ENCODE assay signal across 9 cellular contexts in genomic region chr3:129934234-129935123, GRCh38. TPM values are rescaled to one million over a fixed set of nuclear protein-coding genes. Genes with fewer than 3 reads are reported as not detected.
DNase-seq lines count a peak whose midpoint lies in the region; ATAC-seq and TF ChIP-seq lines count a peak whose summit lies in the region.
"Had no signal": no experiment of that assay in that cellular context is flagged by ENCODE, and none has a peak within 500 bp of the region (broad histone marks: within the 10 kb centered on the region; RNA-seq: fewer than 3 reads in every experiment).

No MANE protein-coding gene starts in this region.

- peak overlapping the region; percentile 52 for H3K4me2 ChIP-seq in PC-9

- peaks cover 12% of the 10 kb centered on the region for H3K9me3 Mint-ChIP-seq in CD8-positive, alpha-beta T cell
- H3K9me3 Mint-ChIP-seq in brain: peaks cover 7 to 12% (median 8%) of the 10 kb centered on the region in 5 experiments

- no peak overlapping the region for H3K27ac Mint-ChIP-seq in CD8-positive, alpha-beta T cell
- H3K27ac Mint-ChIP-seq in brain: no peak overlapping the region
- H3K27ac Mint-ChIP-seq: T-helper 1 cell treated with Interleukin-12 subunit alpha and Interleukin-12 subunit beta and Interleukin-4 antibody, amounts not matched to agents 30 μg/mL and 1 μg/mL, for 36 hours had no signal

- H3K27me3 Mint-ChIP-seq in CD8-positive, alpha-beta T cell (ENCODE audit: low read depth): peaks cover 3% of the 10 kb centered on the region
- no peaks in the 10 kb centered on the region for H3K27me3 Mint-ChIP-seq in brain

- ATAC-seq in CD8-positive, alpha-beta T cell: peak; percentile 62
- ATAC-seq in HG02642 (IDR thresholded peaks at IDR 0.05; ENCODE audit: poor library complexity, unreplicated experiment): no peak

- POLR2A ChIA-PET in CD8-positive, alpha-beta T cell (lab: Charles Lee): no interaction called here
- POLR2A ChIA-PET in PC-9 (lab: Charles Lee; ENCODE audit: unreplicated experiment): no interaction called here

- peak; percentile 85 for TF ChIP-seq CTCF in CD8-positive, alpha-beta T cell (IDR thresholded peaks at IDR 0.05)
- TF ChIP-seq CTCF in PC-9 (conservative IDR thresholded peaks at IDR 0.05) (peak; percentile 98), brain (conservative IDR thresholded peaks at IDR 0.05) (peak; percentile 96 to 97)

- peak in 6 of 7 experiments; percentile 5 to 58 (median 33) for DNase-seq in CD8-positive, alpha-beta T cell
- DNase-seq in H7 (peak; percentile 82), PC-9 (peak in 1 of 2 experiments; percentile 26), kidney glomerular epithelial cell (lab: John Stamatoyannopoulos, UW) (peak; percentile 29), mesenteric fat pad (ENCODE audit: low spot score) (no peak)
- DNase-seq in stimulated activated CD8-positive, alpha-beta memory T cell treated with anti-CD3 and anti-CD28 coated beads, Interleukin-4, amount 100 ng/mL, for 24 hours (ENCODE audit: low read depth): peak; percentile 4

- no peaks in the 10 kb centered on the region for H3K27me3 ChIP-seq in CD8-positive, alpha-beta T cell (ENCODE audit: insufficient read depth, low read length)
- H3K27me3 ChIP-seq in H7 (ENCODE audit: control insufficient read depth, insufficient read depth, low read length): peaks cover 4% of the 10 kb centered on the region; the same call in 1 of the 2 replicates
- no peaks in the 10 kb centered on the region for H3K27me3 ChIP-seq in PC-9 (ENCODE audit: insufficient read depth, low read depth)

- no peak overlapping the region for H2AFZ ChIP-seq in PC-9

- peaks cover 8% of the 10 kb centered on the region for H3K4me1 Mint-ChIP-seq in CD8-positive, alpha-beta T cell (ENCODE audit: low read depth)
- H3K4me1 Mint-ChIP-seq in brain: peaks cover 19% of the 10 kb centered on the region

- no peaks in the 10 kb centered on the region for H4K20me1 ChIP-seq in PC-9 (ENCODE audit: insufficient read depth)

- H3K79me2 ChIP-seq in PC-9 (ENCODE audit: low read depth): no peaks in the 10 kb centered on the region

- H3K36me3 ChIP-seq in CD8-positive, alpha-beta T cell (ENCODE audit: insufficient read depth, low read length): no peaks in the 10 kb centered on the region
- H3K36me3 ChIP-seq in H7 (replicated peaks; ENCODE audit: control insufficient read depth, insufficient read depth, low read length) (no peaks in the 10 kb centered on the region), PC-9 (ENCODE audit: low read depth) (no peaks in the 10 kb centered on the region)

- H3K4me3 ChIP-seq in CD8-positive, alpha-beta T cell (ENCODE audit: low read depth, low read length): no peak overlapping the region
- H3K4me3 ChIP-seq in H7 (ENCODE audit: insufficient read depth, low read depth, low read length) (no peak overlapping the region), PC-9 (no peak overlapping the region)

- H3K4me3 Mint-ChIP-seq in CD8-positive, alpha-beta T cell: no peak overlapping the region
- H3K4me3 Mint-ChIP-seq in brain: peak overlapping the region in 1 of 5 experiments; percentile 18
- H3K4me3 Mint-ChIP-seq: T-helper 1 cell treated with Interleukin-12 subunit alpha and Interleukin-12 subunit beta and Interleukin-4 antibody, amounts not matched to agents 30 μg/mL and 1 μg/mL, for 36 hours had no signal

- no peak overlapping the region for H3K27ac ChIP-seq in CD8-positive, alpha-beta T cell (ENCODE audit: low read depth, low read length)
- no peak overlapping the region for H3K27ac ChIP-seq in PC-9

- H3K36me3 Mint-ChIP-seq in CD8-positive, alpha-beta T cell: peaks cover 7% of the 10 kb centered on the region
- H3K36me3 Mint-ChIP-seq in brain: no peaks in the 10 kb centered on the region

- H3K9me3 ChIP-seq in CD8-positive, alpha-beta T cell (ENCODE audit: low read length): peaks cover 1% of the 10 kb centered on the region
- H3K9me3 ChIP-seq in PC-9 (ENCODE audit: insufficient read depth, low read depth): peaks cover 12% of the 10 kb centered on the region

- H3F3A ChIP-seq in PC-9 (ENCODE audit: insufficient read depth, low read depth): 0 out of 2 replicates have a peak, but pooled peaks cover 3% of the 10 kb centered on the region

- CTCF ChIA-PET in CD8-positive, alpha-beta T cell (lab: Charles Lee): interaction anchor here (0.7 to 3.4 kb wide), 31 partner anchors 8 to 551 kb away, joined by 3 to 31 read pairs (median 4); no protein-coding TSS in a partner anchor
- CTCF ChIA-PET in PC-9 (lab: Charles Lee): interaction anchor here (0.6 to 1.3 kb wide), 4 partner anchors 105 to 445 kb away, joined by 3 to 5 read pairs (median 3); no protein-coding TSS in a partner anchor

- H3K4me1 ChIP-seq in CD8-positive, alpha-beta T cell (ENCODE audit: insufficient read depth, low read length): no peaks in the 10 kb centered on the region
- no peaks in the 10 kb centered on the region for H3K4me1 ChIP-seq in PC-9 (replicated peaks; ENCODE audit: insufficient read depth)

- BruUV-seq in PC-9 (replicated peaks; lab: Mats Ljungman, UMichigan): no TSS peak

- intact Hi-C loops in CD8-positive, alpha-beta T cell (cut with DNase I, micrococcal nuclease): loop anchor here (1.0 to 2.0 kb wide), 6 partner anchors 106 to 552 kb away; no protein-coding TSS in a partner anchor
- intact Hi-C loops in PC-9 (cut with micrococcal nuclease; ENCODE audit: unreplicated experiment): loop anchor here (1.0 to 2.0 kb wide), 7 partner anchors 26 to 551 kb away; partner anchors contain the start of gene TMCC1

- no peaks in the 10 kb centered on the region for H3K9me2 ChIP-seq in PC-9 (ENCODE audit: insufficient read depth)

RNA-seq across cellular contexts. Expression of gene TRH, which starts 40.0 kb away (rescaled TPM):
- total RNA-seq in CD8-positive, alpha-beta T cell: not detected
- total RNA-seq in H7 (2014; rRNA removed; shearing (Covaris generic)): 0.41 and 0.59 TPM in 2 replicates
- total RNA-seq in PC-9 (2021) (not detected in 2 replicates), mesenteric fat pad (not detected)
- 13.8 TPM for polyA plus RNA-seq in brain (ENCODE audit: insufficient read depth, low read depth, low replicate concordance)

RNA-seq across cellular contexts. Expression of gene TMCC1, which starts 41.0 kb away (rescaled TPM):
- total RNA-seq in CD8-positive, alpha-beta T cell: 10 to 100 TPM; 30.0 to 33.1 TPM
- total RNA-seq in H7 (2014; rRNA removed; shearing (Covaris generic)): 24.5 and 29.9 TPM in 2 replicates
- total RNA-seq in PC-9 (2021) (41.4 and 48.1 TPM in 2 replicates), mesenteric fat pad (41.0 TPM)
- polyA plus RNA-seq in brain (ENCODE audit: insufficient read depth, low read depth, low replicate concordance): 16.5 TPM
